13 cellular contexts compared by ENCODE assay signal in genomic region chr1:52659851-52660596, GRCh38. TPM values are rescaled to one million over a fixed set of nuclear protein-coding genes. Genes with fewer than 3 reads are reported as not detected.
A peak's percentile ranks its signal among the peaks of the same experiment; 100 is the strongest.
DNase-seq lines count a peak whose midpoint lies in the region; ATAC-seq and TF ChIP-seq lines count a peak whose summit lies in the region.
"Had no signal": no experiment of that assay in that cellular context is flagged by ENCODE, and none has a peak within 500 bp of the region (broad histone marks: within the 10 kb centered on the region; RNA-seq: fewer than 3 reads in every experiment).

No MANE protein-coding gene starts in this region.

- H3K36me3 ChIP-seq in neural progenitor cell, result no peaks in the 10 kb centered on the region
- H3K36me3 ChIP-seq: cardiac muscle cell, esophagus muscularis mucosa, neutrophil had no signal

- H3K4me3 Mint-ChIP-seq in neural progenitor cell, result peak overlapping the region; percentile 46

- peak overlapping the region; percentile 59 for H3K27ac ChIP-seq in neural progenitor cell
- H3K27ac ChIP-seq: cardiac muscle cell, esophagus muscularis mucosa, neutrophil had no signal

- no peaks in the 10 kb centered on the region for H3K9me3 ChIP-seq in neural progenitor cell (ENCODE audit: low read depth)
- H3K9me3 ChIP-seq: Caco-2, esophagus muscularis mucosa, neutrophil had no signal

- DNase-seq in NCI-H2227 (lab: John Stamatoyannopoulos, UW; ENCODE audit: unreplicated experiment), result peak; percentile 96
- peak; percentile 43 for DNase-seq in astrocyte of the hippocampus (ENCODE audit: low read depth, low spot score)
- peak; percentile 45 for DNase-seq in neural progenitor cell (ENCODE audit: low spot score)
- no peak for DNase-seq in NCI-H2196 (lab: John Stamatoyannopoulos, UW; ENCODE audit: unreplicated experiment)
- no peak for DNase-seq in OCI-M2 (lab: John Stamatoyannopoulos, UW; ENCODE audit: unreplicated experiment)
- DNase-seq in iPS-NIHi7 (ENCODE audit: extremely low spot score), result no peak
- no peak for DNase-seq in globus pallidus (ENCODE audit: low spot score)
- DNase-seq: Caco-2, NCI-H526 had no signal

- peak overlapping the region; percentile 53 for H3K4me2 ChIP-seq in neural progenitor cell

- no peak overlapping the region for H3K9ac ChIP-seq in neural progenitor cell

- TF ChIP-seq CTCF in neural progenitor cell (IDR thresholded peaks at IDR 0.05), result no peak

- H2AFZ ChIP-seq in neural progenitor cell (replicated peaks), result peak overlapping the region; percentile 90

- H3K9me3 Mint-ChIP-seq in neural progenitor cell, result no peaks in the 10 kb centered on the region

- H3K27me3 Mint-ChIP-seq in neural progenitor cell (ENCODE audit: insufficient read depth, low read depth), result peaks cover 11% of the 10 kb centered on the region

- H3K36me3 Mint-ChIP-seq in neural progenitor cell, result no peaks in the 10 kb centered on the region

- peak; percentile 10 for ATAC-seq in GM18909 (IDR thresholded peaks at IDR 0.05; ENCODE audit: poor library complexity, unreplicated experiment)

- H3K4me1 ChIP-seq in neural progenitor cell, result peaks cover 23% of the 10 kb centered on the region

- peaks cover 55% of the 10 kb centered on the region for H3F3A ChIP-seq in neural progenitor cell (ENCODE audit: low read depth)

- no peaks in the 10 kb centered on the region for H4K20me1 ChIP-seq in neural progenitor cell (ENCODE audit: low read depth)

- peak overlapping the region; percentile 97 for H3K27ac Mint-ChIP-seq in neural progenitor cell

- H3K79me2 ChIP-seq in neural progenitor cell (ENCODE audit: low read depth), result no peaks in the 10 kb centered on the region

- no peaks in the 10 kb centered on the region for H3K27me3 ChIP-seq in neural progenitor cell
- H3K27me3 ChIP-seq: cardiac muscle cell, esophagus muscularis mucosa, neutrophil had no signal

- H3K4me1 Mint-ChIP-seq in neural progenitor cell, result peaks cover 46% of the 10 kb centered on the region

- no peak overlapping the region for H3K4me3 ChIP-seq in neural progenitor cell
- H3K4me3 ChIP-seq: cardiac muscle cell, esophagus muscularis mucosa had no signal

RNA-seq across cellular contexts. Expression of gene SHISAL2A, which starts 27.1 kb away (rescaled TPM):
- 0.11 and 0.87 TPM in 2 replicates for total RNA-seq in neural progenitor cell (ENCODE audit: low replicate concordance)
- total RNA-seq: cardiac muscle cell had no signal

RNA-seq across cellular contexts. Expression of gene COA7, which starts 38.1 kb away (rescaled TPM):
- 10.9 and 13.0 TPM in 2 replicates for total RNA-seq in neural progenitor cell (ENCODE audit: low replicate concordance)

RNA-seq across cellular contexts. Expression of gene GPX7, which starts 57.9 kb away (rescaled TPM):
- total RNA-seq in neural progenitor cell (ENCODE audit: low replicate concordance), result 21.9 and 31.6 TPM in 2 replicates

Comparison
In these comparisons a context has a peak if more than half of its experiments do, and no peak if none do; other contexts are left out.
1. DNase-seq: peak in NCI-H2227 (single experiment), astrocyte of the hippocampus (single experiment) and neural progenitor cell (single experiment); none in NCI-H2196 (single experiment), OCI-M2 (single experiment), iPS-NIHi7 (single experiment) and globus pallidus (single experiment).